In the genomic region with DNA sequence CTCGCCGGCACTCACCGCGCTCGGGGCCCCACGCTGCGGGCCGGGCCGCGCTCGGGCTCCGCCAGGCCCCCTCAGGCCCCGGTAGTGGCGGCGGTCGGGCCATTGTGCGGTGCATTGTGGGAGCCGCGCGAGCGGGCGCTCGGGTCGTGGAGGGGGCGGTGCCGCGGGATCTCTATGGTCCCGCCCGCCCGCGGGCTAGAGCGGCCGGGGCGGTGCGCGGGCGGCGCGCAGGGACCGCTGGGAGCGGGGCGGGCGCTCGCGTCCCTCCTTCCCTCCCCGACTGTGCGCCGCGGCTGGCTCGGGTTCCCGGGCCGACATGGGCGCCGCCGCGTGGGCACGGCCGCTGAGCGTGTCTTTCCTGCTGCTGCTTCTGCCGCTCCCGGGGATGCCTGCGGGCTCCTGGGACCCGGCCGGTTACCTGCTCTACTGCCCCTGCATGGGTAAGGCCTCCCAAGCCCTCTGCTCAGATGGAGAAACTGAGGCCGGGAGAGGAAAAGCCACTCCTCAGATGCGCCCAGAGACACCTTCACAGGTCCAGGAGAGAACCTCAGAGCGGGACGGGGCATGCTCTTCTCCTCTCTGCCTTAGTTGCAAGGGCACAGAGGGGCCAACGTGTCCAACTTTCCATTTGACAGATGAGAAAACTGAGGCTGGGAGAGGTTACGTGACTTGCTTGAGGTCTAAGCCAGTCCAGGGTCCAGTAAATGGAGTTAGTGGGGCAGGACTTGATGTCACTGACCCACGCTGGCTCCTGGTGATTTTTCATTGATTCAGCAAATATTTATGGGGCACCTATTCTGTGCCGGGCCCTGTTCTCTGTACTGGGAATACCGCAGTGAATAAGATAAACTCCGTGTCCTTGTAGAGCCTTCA, we compare ENCODE assay signal across 8 cellular contexts. TPM values are rescaled to one million over a fixed set of nuclear protein-coding genes. Genes with fewer than 3 reads are reported as not detected.
DNase-seq lines count a peak whose midpoint lies in the region; ATAC-seq and TF ChIP-seq lines count a peak whose summit lies in the region.

A gene with protein sequence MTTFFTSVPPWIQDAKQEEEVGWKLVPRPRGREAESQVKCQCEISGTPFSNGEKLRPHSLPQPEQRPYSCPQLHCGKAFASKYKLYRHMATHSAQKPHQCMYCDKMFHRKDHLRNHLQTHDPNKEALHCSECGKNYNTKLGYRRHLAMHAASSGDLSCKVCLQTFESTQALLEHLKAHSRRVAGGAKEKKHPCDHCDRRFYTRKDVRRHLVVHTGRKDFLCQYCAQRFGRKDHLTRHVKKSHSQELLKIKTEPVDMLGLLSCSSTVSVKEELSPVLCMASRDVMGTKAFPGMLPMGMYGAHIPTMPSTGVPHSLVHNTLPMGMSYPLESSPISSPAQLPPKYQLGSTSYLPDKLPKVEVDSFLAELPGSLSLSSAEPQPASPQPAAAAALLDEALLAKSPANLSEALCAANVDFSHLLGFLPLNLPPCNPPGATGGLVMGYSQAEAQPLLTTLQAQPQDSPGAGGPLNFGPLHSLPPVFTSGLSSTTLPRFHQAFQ (minus strand): TSS at position 118 of the 873 bp plus-strand sequence. CDS start 5,565 bp downstream, outside the sequence.
A gene (plus strand): TSS at position 255 of the 873 bp plus-strand sequence. CDS start 62 bp downstream, at position 317.

- no peaks in the 10 kb centered on the region for H3K9me3 Mint-ChIP-seq in GM23338
- no peaks in the 10 kb centered on the region for H3K9me3 Mint-ChIP-seq in neural crest cell

- H2AFZ ChIP-seq in GM23338, result peak within 1 kb of the TSS; percentile 100

- H3K4me1 Mint-ChIP-seq in GM23338 (peaks cover 42% of the 10 kb centered on the region), neural crest cell (peaks cover 74% of the 10 kb centered on the region)

- H3K9ac ChIP-seq in ES-I3 (ENCODE audit: low read depth, low read length), result peak within 1 kb of the TSS; percentile 85

- TF ChIP-seq EP300 in stomach (IDR thresholded peaks at IDR 0.05), result no peak

- H3K4me1 ChIP-seq in ES-I3 (ENCODE audit: insufficient read depth, low read length) (peaks cover 19% of the 10 kb centered on the region), GM23338 (ENCODE audit: insufficient read depth) (peaks cover 40% of the 10 kb centered on the region), RWPE2 (ENCODE audit: insufficient read depth, poor library complexity, severe bottlenecking) (peaks cover 38% of the 10 kb centered on the region), stomach (peaks cover 44 to 81% (median 65%) of the 10 kb centered on the region in 4 donors)

- ATAC-seq in GM23338 (peak; percentile 94), RWPE2 (ENCODE audit: low read depth) (peak; percentile 87)

- no peaks in the 10 kb centered on the region for H3K27me3 ChIP-seq in GM23338 (ENCODE audit: insufficient read depth)
- no peaks in the 10 kb centered on the region for H3K27me3 ChIP-seq in RWPE2 (ENCODE audit: insufficient read depth, poor library complexity, severe bottlenecking)
- H3K27me3 ChIP-seq in stomach, result no peaks in the 10 kb centered on the region

- peaks cover 6% of the 10 kb centered on the region for H3K27me3 Mint-ChIP-seq in GM23338 (ENCODE audit: insufficient read depth, low read depth, poor library complexity)
- H3K27me3 Mint-ChIP-seq in neural crest cell (ENCODE audit: low read depth), result no peaks in the 10 kb centered on the region

- no peaks in the 10 kb centered on the region for H3K9me3 ChIP-seq in ES-I3 (ENCODE audit: control insufficient read depth, insufficient read depth, low read length)
- H3K9me3 ChIP-seq in RWPE2 (ENCODE audit: severe bottlenecking), result no peaks in the 10 kb centered on the region
- H3K9me3 ChIP-seq in stomach, result no peaks in the 10 kb centered on the region

- DNase-seq in GM23338 (ENCODE audit: low spot score) (peak; percentile 96), Kasumi-1 (lab: John Stamatoyannopoulos, UW) (peak; percentile 57 to 69), RWPE2 (ENCODE audit: low spot score) (peak; percentile 97), fibroblast of the conjunctiva (ENCODE audit: low read depth) (peak; percentile 42), neural crest cell (ENCODE audit: low read depth, low spot score) (peak; percentile 91), stomach (peak; percentile 94)
- peak; percentile 87 for DNase-seq in activated T-helper 9 cell treated with anti-CD3 and anti-CD28 coated beads, Interleukin-2, amount 50 U/mL, for 16 hours (ENCODE audit: low read depth)

- peaks cover 23% of the 10 kb centered on the region; the same call in 1 of the 2 replicates for H3F3A ChIP-seq in GM23338 (replicated peaks; ENCODE audit: low read depth)

- H3K27ac Mint-ChIP-seq in GM23338, result peak within 1 kb of the TSS; percentile 91
- peak within 1 kb of the TSS; percentile 98 for H3K27ac Mint-ChIP-seq in neural crest cell (ENCODE audit: unreplicated experiment)

- H3K4me3 Mint-ChIP-seq in GM23338, result peak within 1 kb of the TSS; percentile 95
- peak within 1 kb of the TSS; percentile 99 for H3K4me3 Mint-ChIP-seq in neural crest cell

- TF ChIP-seq CTCF in GM23338 (conservative IDR thresholded peaks at IDR 0.05; ENCODE audit: low read depth in 2 of 2), result peak; percentile 19 to 37; a peak in 2 of 4 replicates
- peak; percentile 52 for TF ChIP-seq CTCF in RWPE2 (IDR thresholded peaks at IDR 0.05; ENCODE audit: poor library complexity, severe bottlenecking)
- peak; percentile 44 for TF ChIP-seq CTCF in neural crest cell (conservative IDR thresholded peaks at IDR 0.05)
- TF ChIP-seq CTCF in stomach (IDR thresholded peaks at IDR 0.05), result peak in 2 of 7 experiments; percentile 20 to 22

- H3K4me3 ChIP-seq in GM23338, result peak within 1 kb of the TSS; percentile 100
- peak within 1 kb of the TSS; percentile 97 for H3K4me3 ChIP-seq in RWPE2 (ENCODE audit: severe bottlenecking)
- peak within 1 kb of the TSS; percentile 77 to 99 (median 92) for H3K4me3 ChIP-seq in stomach

- WGBS in stomach, 5 donors, result 0 to 3% (median 1%) methylated on average over 11 to 74 of the region's 74 CpGs

- peak within 1 kb of the TSS; percentile 100 for H3K4me2 ChIP-seq in GM23338

- H3K79me2 ChIP-seq in GM23338 (replicated peaks; ENCODE audit: insufficient read depth), result peaks cover 78% of the 10 kb centered on the region

- no peaks in the 10 kb centered on the region for H3K9me2 ChIP-seq in GM23338 (ENCODE audit: insufficient read depth)

- intact Hi-C loops in stomach (cut with DNase I; ENCODE audit: low total_unique reads), result no loop called here

- H3K36me3 ChIP-seq in ES-I3 (ENCODE audit: insufficient read depth, low read length), result peaks cover 8% of the 10 kb centered on the region; the same call in 1 of the 2 replicates
- H3K36me3 ChIP-seq in GM23338 (ENCODE audit: insufficient read depth), result peaks cover 22% of the 10 kb centered on the region; the same call in 1 of the 2 replicates
- H3K36me3 ChIP-seq in RWPE2 (ENCODE audit: low read depth), result peaks cover 56% of the 10 kb centered on the region
- H3K36me3 ChIP-seq in stomach, result peaks cover 0 to 34% (median 31%) of the 10 kb centered on the region in 4 donors

- peaks cover 28% of the 10 kb centered on the region for H3K36me3 Mint-ChIP-seq in GM23338 (ENCODE audit: low read depth)
- no peaks in the 10 kb centered on the region for H3K36me3 Mint-ChIP-seq in neural crest cell (ENCODE audit: low read depth)

- TF ChIP-seq POLR2A in stomach (IDR thresholded peaks at IDR 0.05), result no peak

- H3K27ac ChIP-seq in GM23338 (ENCODE audit: low read depth), result peak within 1 kb of the TSS; percentile 81
- peak within 1 kb of the TSS; percentile 86 for H3K27ac ChIP-seq in RWPE2 (ENCODE audit: poor library complexity, severe bottlenecking)
- H3K27ac ChIP-seq in stomach, result peak within 1 kb of the TSS; percentile 92 to 97 (median 96)

- H4K20me1 ChIP-seq in GM23338 (replicated peaks; ENCODE audit: insufficient read depth), result peaks cover 35% of the 10 kb centered on the region

TF ChIP-seq in GM23338, 12 proteins besides CTCF, POLR2A, EP300 and RAD21 (continues in another document):
- TF ChIP-seq STAT1 (IDR thresholded peaks at IDR 0.05; ENCODE audit: unreplicated experiment) (no peak), EZH2phosphoT487 (IDR thresholded peaks at IDR 0.05; ENCODE audit: unreplicated experiment) (no peak), ZNF331 (CRISPR knock-in tag; IDR thresholded peaks at IDR 0.05; ENCODE audit: low read depth) (no peak), POLR2AphosphoS5 (IDR thresholded peaks at IDR 0.05; ENCODE audit: low read depth) (peak; percentile 94), NANOG (IDR thresholded peaks at IDR 0.05; ENCODE audit: borderline replicate concordance) (no peak), CREB1 (CRISPR knock-in tag; IDR thresholded peaks at IDR 0.05; ENCODE audit: low read depth) (no peak), EZH2 (IDR thresholded peaks at IDR 0.05; ENCODE audit: low read depth, unreplicated experiment) (no peak), ZNF114 (CRISPR knock-in tag; IDR thresholded peaks at IDR 0.05) (no peak)
- TF ChIP-seq, protein P1, sequence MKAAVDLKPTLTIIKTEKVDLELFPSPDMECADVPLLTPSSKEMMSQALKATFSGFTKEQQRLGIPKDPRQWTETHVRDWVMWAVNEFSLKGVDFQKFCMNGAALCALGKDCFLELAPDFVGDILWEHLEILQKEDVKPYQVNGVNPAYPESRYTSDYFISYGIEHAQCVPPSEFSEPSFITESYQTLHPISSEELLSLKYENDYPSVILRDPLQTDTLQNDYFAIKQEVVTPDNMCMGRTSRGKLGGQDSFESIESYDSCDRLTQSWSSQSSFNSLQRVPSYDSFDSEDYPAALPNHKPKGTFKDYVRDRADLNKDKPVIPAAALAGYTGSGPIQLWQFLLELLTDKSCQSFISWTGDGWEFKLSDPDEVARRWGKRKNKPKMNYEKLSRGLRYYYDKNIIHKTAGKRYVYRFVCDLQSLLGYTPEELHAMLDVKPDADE (IDR thresholded peaks at IDR 0.05), result peak; percentile 62; the same call in 1 of the 2 replicates

RNA-seq across cellular contexts. Expression of the first gene that starts in this region (rescaled TPM):
- 28.2 and 32.0 TPM in 2 replicates for total RNA-seq in GM23338 (2014; rRNA removed; shearing (Covaris generic))
- polyA plus RNA-seq in GM23338 (2016; fragmentation: Nextera tagmentation; extraction: Ambion mirVana) (13.2 and 14.1 TPM in 2 replicates), stomach (1 to 10 TPM; 2.6 to 3.1 (median 3.1) TPM)
- total RNA-seq in neural crest cell (70.4 and 71.1 TPM in 2 replicates), stomach (10 to 100 TPM in 2 of 5 donors, 1 to 10 TPM in 3; 1.8 to 20.0 (median 7.2) TPM)

RNA-seq across cellular contexts. Expression of the second gene that starts in this region (rescaled TPM):
- 34.0 and 34.8 TPM in 2 replicates for total RNA-seq in GM23338 (2014; rRNA removed; shearing (Covaris generic))
- polyA plus RNA-seq in GM23338 (2016; fragmentation: Nextera tagmentation; extraction: Ambion mirVana) (9.3 and 10.3 TPM in 2 replicates), stomach (1 to 10 TPM; 4.9 to 8.2 (median 7.8) TPM)
- total RNA-seq in neural crest cell (47.5 and 51.4 TPM in 2 replicates), stomach (10 to 100 TPM in 4 of 5 donors, 1 to 10 TPM in 1; 2.3 to 33.8 (median 15.6) TPM)

Comparison
In these comparisons a context has a peak if more than half of its experiments do, and no peak if none do; other contexts are left out.
1. Peak in every context shown above with its lines: DNase-seq, ATAC-seq, H3K4me3 ChIP-seq and H3K27ac ChIP-seq.
2. DNase-seq: peak in every context shown above with its lines; median percentile 97 in RWPE2; 96 in GM23338; 94 in stomach; 91 in neural crest cell; 87 in activated T-helper 9 cell treated with anti-CD3 and anti-CD28 coated beads, Interleukin-2, amount 50 U/mL, for 16 hours; 63 in Kasumi-1; 42 in fibroblast of the conjunctiva.